Comparison of ENCODE assay signal across 9 cellular contexts in genomic region chr16:68289621-68290329, GRCh38.
DNase-seq lines count a peak whose midpoint lies in the region; ATAC-seq and TF ChIP-seq lines count a peak whose summit lies in the region.
"Had no signal": no experiment of that assay in that cellular context is flagged by ENCODE, and none has a peak within 500 bp of the region (broad histone marks: within the 10 kb centered on the region; RNA-seq: fewer than 3 reads in every experiment).

No MANE protein-coding gene starts in this region.

- ATAC-seq in GM18517 (IDR thresholded peaks at IDR 0.05; ENCODE audit: unreplicated experiment) (peak; percentile 70), HG02763 (IDR thresholded peaks at IDR 0.05; ENCODE audit: unreplicated experiment) (peak; percentile 76)
- ATAC-seq: Panc1 had no signal

- H3K27me3 Mint-ChIP-seq in T-helper 2 cell treated with Interferon-gamma antibody and Interleukin-4, amounts not matched to agents 5 μg/mL and 100 μg/mL, for 36 hours (ENCODE audit: low read depth), result no peaks in the 10 kb centered on the region

- no peaks in the 10 kb centered on the region for H3K27me3 ChIP-seq in effector memory CD4-positive, alpha-beta T cell (replicated peaks; ENCODE audit: control insufficient read depth, insufficient read depth, low read length, poor library complexity, severe bottlenecking)
- H3K27me3 ChIP-seq in brain microvascular endothelial cell (replicated peaks), result no peaks in the 10 kb centered on the region

- H3K4me3 Mint-ChIP-seq in T-helper 2 cell treated with Interferon-gamma antibody and Interleukin-4, amounts not matched to agents 5 μg/mL and 100 μg/mL, for 36 hours, result peak overlapping the region; percentile 75

- TF ChIP-seq CTCF in brain microvascular endothelial cell (IDR thresholded peaks at IDR 0.05; ENCODE audit: low read depth, low read length, missing control alignments), result no peak

- H3K4me1 ChIP-seq in effector memory CD4-positive, alpha-beta T cell (ENCODE audit: control insufficient read depth, insufficient read depth, low read length, poor library complexity, severe bottlenecking), result peaks cover 80% of the 10 kb centered on the region

- DNase-seq in T-helper 2 cell treated with Interferon-gamma antibody and Interleukin-4, amounts not matched to agents 5 μg/mL and 100 μg/mL, for 36 hours (ENCODE audit: low spot score), result peak; percentile 76
- DNase-seq in effector memory CD4-positive, alpha-beta T cell, result peak in 1 of 3 donors; percentile 25
- peak; percentile 77 for DNase-seq in stimulated activated CD8-positive, alpha-beta memory T cell treated with anti-CD3 and anti-CD28 coated beads, Interleukin-4, amount 100 ng/mL, for 48 hours
- DNase-seq in brain microvascular endothelial cell, result no peak
- DNase-seq in SW480 (ENCODE audit: low spot score), result no peak
- no peak for DNase-seq in RPMI8226

- peaks cover 72% of the 10 kb centered on the region for H3K36me3 Mint-ChIP-seq in T-helper 2 cell treated with Interferon-gamma antibody and Interleukin-4, amounts not matched to agents 5 μg/mL and 100 μg/mL, for 36 hours (ENCODE audit: low read depth)

- H3K27ac ChIP-seq in effector memory CD4-positive, alpha-beta T cell (ENCODE audit: insufficient read depth, low read length, poor library complexity, severe bottlenecking), result peak overlapping the region; percentile 60
- H3K27ac ChIP-seq in brain microvascular endothelial cell, result no peak overlapping the region

- peak overlapping the region; percentile 12 for H3K4me3 ChIP-seq in effector memory CD4-positive, alpha-beta T cell (ENCODE audit: insufficient read depth, low read depth, low read length, poor library complexity, severe bottlenecking)
- no peak overlapping the region for H3K4me3 ChIP-seq in brain microvascular endothelial cell (ENCODE audit: low read depth, low read length)

- H3K4me1 Mint-ChIP-seq in T-helper 2 cell treated with Interferon-gamma antibody and Interleukin-4, amounts not matched to agents 5 μg/mL and 100 μg/mL, for 36 hours (ENCODE audit: low read depth), result peaks cover 65% of the 10 kb centered on the region

- no peaks in the 10 kb centered on the region for H3K9me3 Mint-ChIP-seq in T-helper 2 cell treated with Interferon-gamma antibody and Interleukin-4, amounts not matched to agents 5 μg/mL and 100 μg/mL, for 36 hours

- no peaks in the 10 kb centered on the region for H3K9me3 ChIP-seq in effector memory CD4-positive, alpha-beta T cell (ENCODE audit: control insufficient read depth, low read length)

- peaks cover 36% of the 10 kb centered on the region for H3K36me3 ChIP-seq in effector memory CD4-positive, alpha-beta T cell (ENCODE audit: control insufficient read depth, insufficient read depth, low read length)
- peaks cover 59% of the 10 kb centered on the region for H3K36me3 ChIP-seq in brain microvascular endothelial cell (replicated peaks)

- in situ Hi-C loops in brain microvascular endothelial cell (cut with HindIII; ENCODE audit: low pct_ligation_motif_present, low sequenced_read_pairs), result no loop called here

- H3K27ac Mint-ChIP-seq in T-helper 2 cell treated with Interferon-gamma antibody and Interleukin-4, amounts not matched to agents 5 μg/mL and 100 μg/mL, for 36 hours, result peak overlapping the region; percentile 92

Comparison
In these comparisons a context has a peak if more than half of its experiments do, and no peak if none do; other contexts are left out.
1. DNase-seq: peak in T-helper 2 cell treated with Interferon-gamma antibody and Interleukin-4, amounts not matched to agents 5 μg/mL and 100 μg/mL, for 36 hours (single experiment) and stimulated activated CD8-positive, alpha-beta memory T cell treated with anti-CD3 and anti-CD28 coated beads, Interleukin-4, amount 100 ng/mL, for 48 hours (single experiment); none in brain microvascular endothelial cell (single experiment), SW480 (single experiment) and RPMI8226 (single experiment).